8 cellular contexts compared by ENCODE assay signal in the genomic region with DNA sequence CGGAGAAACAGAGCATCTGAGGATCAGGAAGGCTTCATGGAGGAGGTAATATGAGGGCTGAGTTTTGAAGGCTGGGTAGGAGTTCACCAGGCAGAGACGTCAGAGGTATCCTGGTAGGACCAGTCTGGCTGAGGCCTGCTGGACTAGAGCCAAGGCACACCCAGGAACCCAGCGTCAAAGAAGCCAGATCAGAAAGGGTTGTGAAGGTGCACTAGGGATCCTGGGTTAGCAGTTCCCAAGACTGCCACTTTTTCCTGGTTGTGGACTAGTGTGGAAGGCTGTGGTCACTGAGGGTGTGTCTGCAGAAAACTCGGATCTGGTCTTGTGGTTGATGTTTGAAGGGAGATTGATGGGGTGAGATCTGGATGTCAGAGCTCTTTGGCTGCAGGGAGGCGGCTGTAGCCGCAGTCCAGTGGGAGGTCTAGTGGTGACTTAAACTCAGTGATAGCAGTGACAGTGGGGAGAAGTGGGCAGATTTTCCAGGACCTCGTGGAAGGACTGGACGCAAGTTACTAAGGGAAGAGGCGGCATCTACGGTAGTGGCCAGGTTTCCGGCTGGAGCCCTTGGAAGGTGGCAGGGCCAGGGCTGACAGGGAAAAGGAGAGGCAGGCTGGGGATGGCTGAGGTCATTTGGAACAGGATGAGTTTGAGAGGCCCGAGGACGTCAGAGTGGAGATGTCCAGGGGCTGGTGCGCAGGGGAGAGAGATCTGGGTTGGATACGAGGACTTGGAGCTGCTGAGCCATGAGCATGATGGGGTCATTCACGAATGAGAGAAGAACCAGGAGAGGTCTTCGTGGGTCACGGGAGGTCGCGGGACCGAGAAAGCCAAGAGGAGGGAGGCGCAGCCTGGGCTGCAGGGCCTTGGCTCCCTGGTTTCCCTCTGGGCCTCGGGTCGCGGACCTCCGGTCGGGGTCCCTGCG. TPM values are rescaled to one million over a fixed set of nuclear protein-coding genes. Genes with fewer than 3 reads are reported as not detected.
DNase-seq lines count a peak whose midpoint lies in the region; ATAC-seq, FAIRE-seq and TF ChIP-seq lines count a peak whose summit lies in the region.

No MANE protein-coding gene starts in this region.

- CTCF ChIA-PET in HepG2 (lab: Yijun Ruan, JAX; ENCODE audit: low intra/inter-chr PET ratio, low total read pairs): no interaction called here

- in situ Hi-C loops in HepG2 (cut with HindIII; ENCODE audit: extremely low pct_ligation_motif_present, low pct_unique_long_range_greater_than_20kb): no loop called here

- 43% methylated on average over 25 of the region's 28 CpGs for WGBS in HepG2 (ENCODE audit: low lambda C conversion rate)
- WGBS in thymus: 43% methylated on average over 28 of the region's 28 CpGs

- no peak for FAIRE-seq in HepG2 (lab: Jason Lieb, UNC)

- DNase-seq in MG63: no peak
- peak; percentile 67 to 68 for DNase-seq in breast epithelium (ENCODE audit: low spot score in 2 of 2)
- DNase-seq in HepG2 (ENCODE audit: low spot score): no peak
- DNase-seq in epidermal melanocyte (ENCODE audit: insufficient read length, low spot score): no peak
- DNase-seq in NCI-H1930 (lab: John Stamatoyannopoulos, UW): no peak
- DNase-seq in activated CD4-positive, CD25-positive, alpha-beta regulatory T cell treated with anti-CD3 and anti-CD28 coated beads, Interleukin-2, amount 50 U/mL, for 72 hours: no peak

- TF ChIP-seq CTCF in GM12875 (IDR thresholded peaks at IDR 0.05; ENCODE audit: borderline replicate concordance, insufficient read depth, low read depth, low read length): no peak
- TF ChIP-seq CTCF in breast epithelium (IDR thresholded peaks at IDR 0.05): no peak
- no peak for TF ChIP-seq CTCF in HepG2 (CRISPR knock-in tag; IDR thresholded peaks at IDR 0.05)

- peaks cover 38% of the 10 kb centered on the region for H3K36me3 ChIP-seq in MG63
- H3K36me3 ChIP-seq in breast epithelium: no peaks in the 10 kb centered on the region
- peaks cover 7 to 21% of the 10 kb centered on the region in 2 experiments; a peak in 4 of 5 replicates for H3K36me3 ChIP-seq in HepG2 (replicated peaks in 1 of 2; ENCODE audit: control insufficient read depth in 1 of 2, insufficient read depth in 2 of 2, low read length in 2 of 2)
- peaks cover 61% of the 10 kb centered on the region for H3K36me3 ChIP-seq in thymus (ENCODE audit: control insufficient read depth, insufficient read depth)

- POLR2A ChIA-PET in HepG2 (lab: Yijun Ruan, JAX): interaction anchor here (0.7 to 4.3 kb wide), 17 partner anchors 9 to 607 kb away, joined by 3 to 78 read pairs (median 8); a partner anchor contains a TSS

- H3K9me3 ChIP-seq in MG63: no peaks in the 10 kb centered on the region
- H3K9me3 ChIP-seq in breast epithelium: no peaks in the 10 kb centered on the region
- no peaks in the 10 kb centered on the region for H3K9me3 ChIP-seq in HepG2 (ENCODE audit: low read length)
- no peaks in the 10 kb centered on the region for H3K9me3 ChIP-seq in thymus (ENCODE audit: control insufficient read depth)

- TF ChIP-seq RAD21 in HepG2 (CRISPR knock-in tag; IDR thresholded peaks at IDR 0.05): no peak

- intact Hi-C loops in breast epithelium (cut with DNase I; ENCODE audit: low total_unique reads) (no loop called here), HepG2 (cut with micrococcal nuclease; ENCODE audit: unreplicated experiment) (no loop called here)

- no peaks in the 10 kb centered on the region for H3K27me3 ChIP-seq in MG63
- H3K27me3 ChIP-seq in breast epithelium: no peaks in the 10 kb centered on the region
- H3K27me3 ChIP-seq in HepG2 (ENCODE audit: control insufficient read depth in 1 of 2, insufficient read depth in 2 of 2, low read length in 2 of 2): no peaks in the 10 kb centered on the region
- H3K27me3 ChIP-seq in thymus (ENCODE audit: control insufficient read depth, insufficient read depth): no peaks in the 10 kb centered on the region

- TF ChIP-seq POLR2A in breast epithelium (IDR thresholded peaks at IDR 0.05): no peak
- TF ChIP-seq POLR2A in HepG2 (IDR thresholded peaks at IDR 0.05; ENCODE audit: insufficient read depth in 1 of 2, low read depth in 2 of 2, low read length in 2 of 2): no peak; a peak in 1 of 4 replicates

- no peaks in the 10 kb centered on the region for H3K79me2 ChIP-seq in HepG2 (ENCODE audit: insufficient read depth, low read length)

- H3K4me3 ChIP-seq in GM12875 (ENCODE audit: low read depth, low read length) (peak overlapping the region; percentile 38), MG63 (peak overlapping the region; percentile 53), breast epithelium (peak overlapping the region; percentile 52 to 82 (median 58)), HepG2 (replicated peaks in 1 of 3; ENCODE audit: insufficient read depth in 1 of 3, low read depth in 2 of 3, low read length in 3 of 3) (peak overlapping the region; percentile 48 to 76 (median 54); a peak in 5 of 6 replicates), thymus (ENCODE audit: low read length) (peak overlapping the region; percentile 58)

- peak overlapping the region; percentile 89 for H3K9ac ChIP-seq in HepG2 (ENCODE audit: insufficient read depth, low read depth, low read length)

- TF ChIP-seq EP300 in HepG2 (IDR thresholded peaks at IDR 0.05; ENCODE audit: low read depth in 2 of 2, low read length in 2 of 2): no peak
- no peak for TF ChIP-seq EP300 in HepG2 (CRISPR knock-in tag; IDR thresholded peaks at IDR 0.05; ENCODE audit: borderline replicate concordance)

- no peak overlapping the region for H2AFZ ChIP-seq in HepG2 (ENCODE audit: low read length)

- peak; percentile 7; the same call in 2 of the 3 replicates for ATAC-seq in HepG2

- H3K27ac ChIP-seq in breast epithelium (peak overlapping the region; percentile 89 to 95), HepG2 (ENCODE audit: extremely low read length, insufficient read depth, low read length) (peak overlapping the region; percentile 98), thymus (ENCODE audit: low read depth) (peak overlapping the region; percentile 94)

- H3K4me1 ChIP-seq in breast epithelium: peaks cover 26 to 33% of the 10 kb centered on the region in 2 donors
- peaks cover 35% of the 10 kb centered on the region for H3K4me1 ChIP-seq in HepG2 (ENCODE audit: insufficient read depth, low read length)
- peaks cover 9% of the 10 kb centered on the region for H3K4me1 ChIP-seq in thymus (ENCODE audit: control insufficient read depth, insufficient read depth, low read length)

- no peaks in the 10 kb centered on the region for H4K20me1 ChIP-seq in HepG2 (ENCODE audit: insufficient read depth, low read length)

- peak overlapping the region; percentile 98 for H3K4me2 ChIP-seq in HepG2 (ENCODE audit: low read depth, low read length)

- no TSS peak for BruUV-seq in HepG2 (replicated peaks; lab: Mats Ljungman, UMichigan)

RNA-seq across cellular contexts. Expression of a gene that starts 10.9 kb away (rescaled TPM):
- 42.2 and 56.1 TPM in 2 replicates for total RNA-seq in MG63 (2014; rRNA removed; shearing (Covaris generic); ENCODE audit: low replicate concordance)
- total RNA-seq in breast epithelium (10 to 100 TPM; 45.0 to 57.7 (median 46.2) TPM), HepG2 (2016; rRNA removed; fragmentation: Illumina TruSeq; extraction: Trizol) (18.7 and 21.4 TPM in 2 replicates)
- 13.2 and 15.2 TPM in 2 replicates for total RNA-seq in HepG2 (2016; cell fraction: cytosol; rRNA removed; fragmentation: Illumina TruSeq; extraction: Trizol; ENCODE audit: low read depth)
- total RNA-seq in HepG2 (2016; cell fraction: insoluble cytoplasmic fraction; rRNA removed; fragmentation: Illumina TruSeq; extraction: Trizol): 18.1 and 22.6 TPM in 2 replicates
- 29.5 and 31.1 TPM in 2 replicates for total RNA-seq in HepG2 (2016; cell fraction: membrane; rRNA removed; fragmentation: Illumina TruSeq; extraction: Trizol)
- 22.2 and 24.4 TPM in 2 replicates for total RNA-seq in HepG2 (2016; cell fraction: nucleus; rRNA removed; fragmentation: Illumina TruSeq; extraction: Trizol)
- polyA plus RNA-seq in HepG2 (2011; rRNA removed) (40.5 and 51.0 TPM in 2 replicates), thymus (41.9 TPM)
- polyA plus RNA-seq in HepG2 (2011; cell fraction: cytosol; rRNA removed): 17.1 and 18.5 TPM in 2 replicates
- polyA plus RNA-seq in HepG2 (2011; cell fraction: nucleus; rRNA removed): 130 and 135 TPM in 2 replicates
- 35.3 and 47.6 TPM in 2 replicates for polyA plus RNA-seq in HepG2 (2012)
- 18.5 and 18.9 TPM in 2 replicates for polyA plus RNA-seq in HepG2 (2016; cell fraction: cytosol; fragmentation: Illumina TruSeq; extraction: Trizol; ENCODE audit: low read depth)
- polyA plus RNA-seq in HepG2 (2016; cell fraction: insoluble cytoplasmic fraction; fragmentation: Illumina TruSeq; extraction: Trizol; ENCODE audit: low read depth): 29.6 and 39.8 TPM in 2 replicates
- 31.6 and 34.3 TPM in 2 replicates for polyA plus RNA-seq in HepG2 (2016; cell fraction: membrane; fragmentation: Illumina TruSeq; extraction: Trizol; ENCODE audit: low read depth)
- 67.4 and 71.3 TPM in 2 replicates for polyA plus RNA-seq in HepG2 (2016; cell fraction: nucleus; fragmentation: Illumina TruSeq; extraction: Trizol; ENCODE audit: insufficient read depth, low read depth)
- 44.8 and 56.8 TPM in 2 replicates for polyA minus RNA-seq in HepG2 (2011; rRNA and poly(A)+ RNA removed; ENCODE audit: low replicate concordance)
- polyA minus RNA-seq in HepG2 (2011; cell fraction: cytosol; rRNA and poly(A)+ RNA removed): 19.2 and 21.1 TPM in 2 replicates
- 31.7 and 34.9 TPM in 2 replicates for polyA minus RNA-seq in HepG2 (2011; cell fraction: nucleus; rRNA and poly(A)+ RNA removed)

RNA-seq across cellular contexts. Expression of a gene that starts 13.9 kb away (rescaled TPM):
- total RNA-seq in MG63 (2014; rRNA removed; shearing (Covaris generic); ENCODE audit: low replicate concordance): 28.2 and 33.6 TPM in 2 replicates
- total RNA-seq in breast epithelium (10 to 100 TPM; 18.2 to 27.9 (median 25.5) TPM), HepG2 (2016; rRNA removed; fragmentation: Illumina TruSeq; extraction: Trizol) (5.4 and 5.8 TPM in 2 replicates)
- total RNA-seq in HepG2 (2016; cell fraction: cytosol; rRNA removed; fragmentation: Illumina TruSeq; extraction: Trizol; ENCODE audit: low read depth): 2.4 and 2.5 TPM in 2 replicates
- 5.0 and 7.9 TPM in 2 replicates for total RNA-seq in HepG2 (2016; cell fraction: insoluble cytoplasmic fraction; rRNA removed; fragmentation: Illumina TruSeq; extraction: Trizol)
- total RNA-seq in HepG2 (2016; cell fraction: membrane; rRNA removed; fragmentation: Illumina TruSeq; extraction: Trizol): 5.1 and 6.5 TPM in 2 replicates
- total RNA-seq in HepG2 (2016; cell fraction: nucleus; rRNA removed; fragmentation: Illumina TruSeq; extraction: Trizol): 4.5 and 6.8 TPM in 2 replicates
- polyA plus RNA-seq in HepG2 (2011; rRNA removed) (7.7 and 9.1 TPM in 2 replicates), thymus (153 TPM)
- 4.1 and 8.2 TPM in 2 replicates for polyA plus RNA-seq in HepG2 (2011; cell fraction: cytosol; rRNA removed)
- polyA plus RNA-seq in HepG2 (2011; cell fraction: nucleus; rRNA removed): 29.6 and 37.0 TPM in 2 replicates
- polyA plus RNA-seq in HepG2 (2012): 4.6 and 5.8 TPM in 2 replicates
- polyA plus RNA-seq in HepG2 (2016; cell fraction: cytosol; fragmentation: Illumina TruSeq; extraction: Trizol; ENCODE audit: low read depth): 2.6 and 2.8 TPM in 2 replicates
- 4.1 and 5.0 TPM in 2 replicates for polyA plus RNA-seq in HepG2 (2016; cell fraction: insoluble cytoplasmic fraction; fragmentation: Illumina TruSeq; extraction: Trizol; ENCODE audit: low read depth)
- polyA plus RNA-seq in HepG2 (2016; cell fraction: membrane; fragmentation: Illumina TruSeq; extraction: Trizol; ENCODE audit: low read depth): 4.4 and 5.1 TPM in 2 replicates
- 10.2 and 11.1 TPM in 2 replicates for polyA plus RNA-seq in HepG2 (2016; cell fraction: nucleus; fragmentation: Illumina TruSeq; extraction: Trizol; ENCODE audit: insufficient read depth, low read depth)
- polyA minus RNA-seq in HepG2 (2011; rRNA and poly(A)+ RNA removed; ENCODE audit: low replicate concordance): 33.6 and 36.0 TPM in 2 replicates
- 9.0 and 11.6 TPM in 2 replicates for polyA minus RNA-seq in HepG2 (2011; cell fraction: cytosol; rRNA and poly(A)+ RNA removed)
- 6.8 and 10.8 TPM in 2 replicates for polyA minus RNA-seq in HepG2 (2011; cell fraction: nucleus; rRNA and poly(A)+ RNA removed)

RNA-seq across cellular contexts. Expression of a gene that starts 36.3 kb away (rescaled TPM):
- total RNA-seq in MG63 (2014; rRNA removed; shearing (Covaris generic); ENCODE audit: low replicate concordance): 9.8 and 21.0 TPM in 2 replicates
- 10 to 100 TPM; 13.4 to 21.0 (median 20.1) TPM for total RNA-seq in breast epithelium
- total RNA-seq in HepG2 (2016; rRNA removed; fragmentation: Illumina TruSeq; extraction: Trizol): 14.5 and 23.0 TPM in 2 replicates
- total RNA-seq in HepG2 (2016; cell fraction: cytosol; rRNA removed; fragmentation: Illumina TruSeq; extraction: Trizol; ENCODE audit: low read depth): 8.5 and 8.7 TPM in 2 replicates
- total RNA-seq in HepG2 (2016; cell fraction: insoluble cytoplasmic fraction; rRNA removed; fragmentation: Illumina TruSeq; extraction: Trizol): 12.2 and 22.7 TPM in 2 replicates
- total RNA-seq in HepG2 (2016; cell fraction: membrane; rRNA removed; fragmentation: Illumina TruSeq; extraction: Trizol): 9.3 and 9.7 TPM in 2 replicates
- total RNA-seq in HepG2 (2016; cell fraction: nucleus; rRNA removed; fragmentation: Illumina TruSeq; extraction: Trizol): 26.0 and 33.8 TPM in 2 replicates
- polyA plus RNA-seq in HepG2 (2011; rRNA removed): 16.2 and 23.1 TPM in 2 replicates
- polyA plus RNA-seq in HepG2 (2011; cell fraction: cytosol; rRNA removed): 12.7 and 17.1 TPM in 2 replicates
- polyA plus RNA-seq in HepG2 (2011; cell fraction: nucleus; rRNA removed): 99.5 and 123 TPM in 2 replicates
- 14.4 and 24.5 TPM in 2 replicates for polyA plus RNA-seq in HepG2 (2012)
- 4.3 and 4.9 TPM in 2 replicates for polyA plus RNA-seq in HepG2 (2016; cell fraction: cytosol; fragmentation: Illumina TruSeq; extraction: Trizol; ENCODE audit: low read depth)
- 14.3 and 21.7 TPM in 2 replicates for polyA plus RNA-seq in HepG2 (2016; cell fraction: insoluble cytoplasmic fraction; fragmentation: Illumina TruSeq; extraction: Trizol; ENCODE audit: low read depth)
- polyA plus RNA-seq in HepG2 (2016; cell fraction: membrane; fragmentation: Illumina TruSeq; extraction: Trizol; ENCODE audit: low read depth): 5.8 and 6.9 TPM in 2 replicates
- 68.2 and 73.5 TPM in 2 replicates for polyA plus RNA-seq in HepG2 (2016; cell fraction: nucleus; fragmentation: Illumina TruSeq; extraction: Trizol; ENCODE audit: insufficient read depth, low read depth)
- polyA minus RNA-seq in HepG2 (2011; rRNA and poly(A)+ RNA removed; ENCODE audit: low replicate concordance): 35.6 and 67.6 TPM in 2 replicates
- 23.3 and 27.8 TPM in 2 replicates for polyA minus RNA-seq in HepG2 (2011; cell fraction: cytosol; rRNA and poly(A)+ RNA removed)
- polyA minus RNA-seq in HepG2 (2011; cell fraction: nucleus; rRNA and poly(A)+ RNA removed): 32.3 and 32.8 TPM in 2 replicates
- 23.4 TPM for polyA plus RNA-seq in thymus

RNA-seq across cellular contexts. Expression of a gene that starts 37.8 kb away (rescaled TPM):
- 22.2 and 48.8 TPM in 2 replicates for total RNA-seq in MG63 (2014; rRNA removed; shearing (Covaris generic); ENCODE audit: low replicate concordance)
- total RNA-seq in breast epithelium: 10 to 100 TPM; 30.4 to 39.0 (median 36.7) TPM
- 35.6 and 51.5 TPM in 2 replicates for total RNA-seq in HepG2 (2016; rRNA removed; fragmentation: Illumina TruSeq; extraction: Trizol)
- total RNA-seq in HepG2 (2016; cell fraction: cytosol; rRNA removed; fragmentation: Illumina TruSeq; extraction: Trizol; ENCODE audit: low read depth): 9.8 and 11.0 TPM in 2 replicates
- 28.4 and 51.3 TPM in 2 replicates for total RNA-seq in HepG2 (2016; cell fraction: insoluble cytoplasmic fraction; rRNA removed; fragmentation: Illumina TruSeq; extraction: Trizol)
- 23.9 and 24.4 TPM in 2 replicates for total RNA-seq in HepG2 (2016; cell fraction: membrane; rRNA removed; fragmentation: Illumina TruSeq; extraction: Trizol)
- total RNA-seq in HepG2 (2016; cell fraction: nucleus; rRNA removed; fragmentation: Illumina TruSeq; extraction: Trizol): 38.3 and 44.6 TPM in 2 replicates
- polyA plus RNA-seq in HepG2 (2011; rRNA removed): 35.9 and 54.6 TPM in 2 replicates
- polyA plus RNA-seq in HepG2 (2011; cell fraction: cytosol; rRNA removed): 29.9 and 43.3 TPM in 2 replicates
- polyA plus RNA-seq in HepG2 (2011; cell fraction: nucleus; rRNA removed): 105 and 109 TPM in 2 replicates
- 41.6 and 47.6 TPM in 2 replicates for polyA plus RNA-seq in HepG2 (2012)
- 10.0 and 10.8 TPM in 2 replicates for polyA plus RNA-seq in HepG2 (2016; cell fraction: cytosol; fragmentation: Illumina TruSeq; extraction: Trizol; ENCODE audit: low read depth)
- 43.2 and 55.5 TPM in 2 replicates for polyA plus RNA-seq in HepG2 (2016; cell fraction: insoluble cytoplasmic fraction; fragmentation: Illumina TruSeq; extraction: Trizol; ENCODE audit: low read depth)
- polyA plus RNA-seq in HepG2 (2016; cell fraction: membrane; fragmentation: Illumina TruSeq; extraction: Trizol; ENCODE audit: low read depth): 24.5 and 29.1 TPM in 2 replicates
- 98.1 and 107 TPM in 2 replicates for polyA plus RNA-seq in HepG2 (2016; cell fraction: nucleus; fragmentation: Illumina TruSeq; extraction: Trizol; ENCODE audit: insufficient read depth, low read depth)
- 59.8 and 117 TPM in 2 replicates for polyA minus RNA-seq in HepG2 (2011; rRNA and poly(A)+ RNA removed; ENCODE audit: low replicate concordance)
- 35.9 and 41.2 TPM in 2 replicates for polyA minus RNA-seq in HepG2 (2011; cell fraction: cytosol; rRNA and poly(A)+ RNA removed)
- 61.7 and 76.1 TPM in 2 replicates for polyA minus RNA-seq in HepG2 (2011; cell fraction: nucleus; rRNA and poly(A)+ RNA removed)
- polyA plus RNA-seq in thymus: 61.0 TPM

RNA-seq across cellular contexts. Expression of a gene that starts 56.2 kb away (rescaled TPM):
- total RNA-seq in MG63 (2014; rRNA removed; shearing (Covaris generic); ENCODE audit: low replicate concordance): not detected in 2 replicates
- total RNA-seq in breast epithelium (1 to 10 TPM in 1 of 3 donors, under 1 TPM in 2; 0.33 to 2.2 (median 0.80) TPM), HepG2 (2016; rRNA removed; fragmentation: Illumina TruSeq; extraction: Trizol) (not detected in 2 replicates)
- not detected in 2 replicates for total RNA-seq in HepG2 (2016; cell fraction: cytosol; rRNA removed; fragmentation: Illumina TruSeq; extraction: Trizol; ENCODE audit: low read depth)
- total RNA-seq in HepG2 (2016; cell fraction: insoluble cytoplasmic fraction; rRNA removed; fragmentation: Illumina TruSeq; extraction: Trizol): not detected in 2 replicates
- total RNA-seq in HepG2 (2016; cell fraction: membrane; rRNA removed; fragmentation: Illumina TruSeq; extraction: Trizol): not detected in 2 replicates
- 1.2 TPM in 1 of 2 replicates, not detected in the other for total RNA-seq in HepG2 (2016; cell fraction: nucleus; rRNA removed; fragmentation: Illumina TruSeq; extraction: Trizol)
- polyA plus RNA-seq in HepG2 (2011; rRNA removed) (0.11 and 0.14 TPM in 2 replicates), thymus (3.8 TPM)
- polyA plus RNA-seq in HepG2 (2011; cell fraction: cytosol; rRNA removed): 0.04 TPM in 1 of 2 replicates, not detected in the other
- polyA plus RNA-seq in HepG2 (2011; cell fraction: nucleus; rRNA removed): 0.69 and 0.97 TPM in 2 replicates
- 0.28 TPM in 1 of 2 replicates, not detected in the other for polyA plus RNA-seq in HepG2 (2012)
- not detected in 2 replicates for polyA plus RNA-seq in HepG2 (2016; cell fraction: cytosol; fragmentation: Illumina TruSeq; extraction: Trizol; ENCODE audit: low read depth)
- polyA plus RNA-seq in HepG2 (2016; cell fraction: insoluble cytoplasmic fraction; fragmentation: Illumina TruSeq; extraction: Trizol; ENCODE audit: low read depth): not detected in 2 replicates
- polyA plus RNA-seq in HepG2 (2016; cell fraction: membrane; fragmentation: Illumina TruSeq; extraction: Trizol; ENCODE audit: low read depth): not detected in 2 replicates
- 0.38 and 0.77 TPM in 2 replicates for polyA plus RNA-seq in HepG2 (2016; cell fraction: nucleus; fragmentation: Illumina TruSeq; extraction: Trizol; ENCODE audit: insufficient read depth, low read depth)
- polyA minus RNA-seq in HepG2 (2011; rRNA and poly(A)+ RNA removed; ENCODE audit: low replicate concordance): 0.33 and 0.90 TPM in 2 replicates
- not detected in 2 replicates for polyA minus RNA-seq in HepG2 (2011; cell fraction: cytosol; rRNA and poly(A)+ RNA removed)
- 0.75 and 1.2 TPM in 2 replicates for polyA minus RNA-seq in HepG2 (2011; cell fraction: nucleus; rRNA and poly(A)+ RNA removed)

Comparison
In these comparisons a context has a peak if more than half of its experiments do, and no peak if none do; other contexts are left out.
1. DNase-seq: peak in breast epithelium (2 of 2); none in MG63 (single experiment), HepG2 (single experiment), epidermal melanocyte (single experiment), NCI-H1930 (0 of 2) and activated CD4-positive, CD25-positive, alpha-beta regulatory T cell treated with anti-CD3 and anti-CD28 coated beads, Interleukin-2, amount 50 U/mL, for 72 hours (single experiment).
2. Peak in every context shown above with its lines, with median percentiles within 50 percentile points of each other: H3K4me3 ChIP-seq and H3K27ac ChIP-seq.